1 cellular context compared by ENCODE assay signal in the genomic region with DNA sequence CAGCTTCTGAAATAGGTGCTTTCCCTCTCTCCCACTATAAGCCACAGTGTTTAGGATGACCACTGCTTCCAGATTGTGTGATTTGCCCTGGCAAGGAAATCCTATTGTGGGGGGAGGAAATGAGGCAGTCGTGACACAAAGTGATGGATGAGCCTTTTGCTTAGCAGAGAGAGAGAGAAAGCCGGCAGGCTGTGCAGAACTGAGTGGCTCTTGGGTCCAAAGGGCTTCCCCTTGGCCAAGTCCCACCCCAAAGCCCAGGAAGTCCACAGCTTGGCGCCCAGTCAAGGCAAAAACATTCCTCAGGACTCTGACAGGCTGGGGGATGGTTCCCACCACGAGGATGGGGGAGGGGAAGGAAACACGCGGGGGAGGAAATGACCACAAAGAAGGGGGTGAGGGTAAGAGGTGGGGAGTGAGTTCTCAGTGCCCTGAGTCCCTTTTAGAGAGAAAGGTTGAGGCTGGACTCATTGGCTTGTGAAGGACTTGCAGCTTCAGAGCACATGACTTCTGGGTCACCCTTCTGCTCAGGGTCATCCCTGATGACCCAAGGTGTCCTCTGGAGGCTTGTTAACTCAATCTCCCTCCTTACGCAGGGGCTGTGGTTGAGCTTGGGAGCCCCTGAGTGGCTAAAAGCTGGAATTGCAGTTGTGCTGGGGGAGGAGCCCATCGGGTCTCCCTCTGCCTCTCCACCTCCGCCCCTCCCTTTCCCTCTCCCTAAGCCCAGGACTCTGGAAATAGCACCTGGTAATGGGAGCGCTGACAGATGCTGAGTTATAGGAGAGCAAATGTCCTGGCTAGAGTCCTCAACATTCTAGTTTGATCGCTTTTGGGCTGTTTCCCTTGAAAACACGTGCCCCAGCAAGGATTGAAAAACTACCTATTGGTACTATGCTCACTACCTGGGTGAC.
TF ChIP-seq lines count a peak whose summit lies in the region.

No MANE protein-coding gene starts in this region.

TF ChIP-seq in K562, 482 proteins besides CTCF, POLR2A, EP300 and RAD21 (continued from another document and continues in another):
- no peak for TF ChIP-seq TAF1 (IDR thresholded peaks at IDR 0.05; ENCODE audit: control insufficient read depth, extremely low read depth, insufficient read depth, low read length, severe bottlenecking)
- TF ChIP-seq RUNX1 (IDR thresholded peaks at IDR 0.05; ENCODE audit: low read depth) = no peak
- peak; percentile 87; the same call in 1 of the 2 replicates for TF ChIP-seq MTA3 (IDR thresholded peaks at IDR 0.05; ENCODE audit: borderline replicate concordance)
- TF ChIP-seq MEIS2 (IDR thresholded peaks at IDR 0.05; ENCODE audit: partially characterized antibody) = peak; percentile 96
- TF ChIP-seq NFRKB (IDR thresholded peaks at IDR 0.05; ENCODE audit: low read depth) = peak; percentile 82; the same call in 1 of the 2 replicates
- TF ChIP-seq SMAD4 (CRISPR knock-in tag; conservative IDR thresholded peaks at IDR 0.05) = peak; percentile 66; the same call in 1 of the 2 replicates
- no peak for TF ChIP-seq SRSF3 (IDR thresholded peaks at IDR 0.05; ENCODE audit: insufficient read depth, low read length)
- TF ChIP-seq ERF (CRISPR knock-in tag; IDR thresholded peaks at IDR 0.05) = no peak
- no peak for TF ChIP-seq STAT6 (CRISPR knock-in tag; IDR thresholded peaks at IDR 0.05)
- no peak for TF ChIP-seq FOXP4 (CRISPR knock-in tag; IDR thresholded peaks at IDR 0.05; ENCODE audit: borderline replicate concordance)
- no peak for TF ChIP-seq ZNF253 (CRISPR knock-in tag; conservative IDR thresholded peaks at IDR 0.05)
- TF ChIP-seq CCAR2 (IDR thresholded peaks at IDR 0.05; ENCODE audit: low read depth, low read length) = no peak
- TF ChIP-seq HNRNPL (IDR thresholded peaks at IDR 0.05; ENCODE audit: low read depth, low read length) = no peak
- TF ChIP-seq, protein P1, sequence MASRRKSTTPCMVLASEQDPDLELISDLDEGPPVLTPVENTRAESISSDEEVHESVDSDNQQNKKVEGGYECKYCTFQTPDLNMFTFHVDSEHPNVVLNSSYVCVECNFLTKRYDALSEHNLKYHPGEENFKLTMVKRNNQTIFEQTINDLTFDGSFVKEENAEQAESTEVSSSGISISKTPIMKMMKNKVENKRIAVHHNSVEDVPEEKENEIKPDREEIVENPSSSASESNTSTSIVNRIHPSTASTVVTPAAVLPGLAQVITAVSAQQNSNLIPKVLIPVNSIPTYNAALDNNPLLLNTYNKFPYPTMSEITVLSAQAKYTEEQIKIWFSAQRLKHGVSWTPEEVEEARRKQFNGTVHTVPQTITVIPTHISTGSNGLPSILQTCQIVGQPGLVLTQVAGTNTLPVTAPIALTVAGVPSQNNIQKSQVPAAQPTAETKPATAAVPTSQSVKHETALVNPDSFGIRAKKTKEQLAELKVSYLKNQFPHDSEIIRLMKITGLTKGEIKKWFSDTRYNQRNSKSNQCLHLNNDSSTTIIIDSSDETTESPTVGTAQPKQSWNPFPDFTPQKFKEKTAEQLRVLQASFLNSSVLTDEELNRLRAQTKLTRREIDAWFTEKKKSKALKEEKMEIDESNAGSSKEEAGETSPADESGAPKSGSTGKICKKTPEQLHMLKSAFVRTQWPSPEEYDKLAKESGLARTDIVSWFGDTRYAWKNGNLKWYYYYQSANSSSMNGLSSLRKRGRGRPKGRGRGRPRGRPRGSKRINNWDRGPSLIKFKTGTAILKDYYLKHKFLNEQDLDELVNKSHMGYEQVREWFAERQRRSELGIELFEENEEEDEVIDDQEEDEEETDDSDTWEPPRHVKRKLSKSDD (conservative IDR thresholded peaks at IDR 0.05; ENCODE audit: low read length) = no peak
- TF ChIP-seq, protein P2, sequence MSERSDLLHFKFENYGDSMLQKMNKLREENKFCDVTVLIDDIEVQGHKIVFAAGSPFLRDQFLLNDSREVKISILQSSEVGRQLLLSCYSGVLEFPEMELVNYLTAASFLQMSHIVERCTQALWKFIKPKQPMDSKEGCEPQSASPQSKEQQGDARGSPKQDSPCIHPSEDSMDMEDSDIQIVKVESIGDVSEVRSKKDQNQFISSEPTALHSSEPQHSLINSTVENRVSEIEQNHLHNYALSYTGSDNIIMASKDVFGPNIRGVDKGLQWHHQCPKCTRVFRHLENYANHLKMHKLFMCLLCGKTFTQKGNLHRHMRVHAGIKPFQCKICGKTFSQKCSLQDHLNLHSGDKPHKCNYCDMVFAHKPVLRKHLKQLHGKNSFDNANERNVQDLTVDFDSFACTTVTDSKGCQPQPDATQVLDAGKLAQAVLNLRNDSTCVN (CRISPR knock-in tag; IDR thresholded peaks at IDR 0.05) = peak; percentile 5; the same call in 1 of the 2 replicates
- TF ChIP-seq TAF7 (tag; IDR thresholded peaks at IDR 0.05) = no peak
- TF ChIP-seq, protein P3, sequence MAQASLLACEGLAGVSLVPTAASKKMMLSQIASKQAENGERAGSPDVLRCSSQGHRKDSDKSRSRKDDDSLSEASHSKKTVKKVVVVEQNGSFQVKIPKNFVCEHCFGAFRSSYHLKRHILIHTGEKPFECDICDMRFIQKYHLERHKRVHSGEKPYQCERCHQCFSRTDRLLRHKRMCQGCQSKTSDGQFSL (CRISPR knock-in tag; IDR thresholded peaks at IDR 0.05) = no peak
- TF ChIP-seq, protein P3 (tag; IDR thresholded peaks at IDR 0.05) = no peak
- TF ChIP-seq, protein P4, sequence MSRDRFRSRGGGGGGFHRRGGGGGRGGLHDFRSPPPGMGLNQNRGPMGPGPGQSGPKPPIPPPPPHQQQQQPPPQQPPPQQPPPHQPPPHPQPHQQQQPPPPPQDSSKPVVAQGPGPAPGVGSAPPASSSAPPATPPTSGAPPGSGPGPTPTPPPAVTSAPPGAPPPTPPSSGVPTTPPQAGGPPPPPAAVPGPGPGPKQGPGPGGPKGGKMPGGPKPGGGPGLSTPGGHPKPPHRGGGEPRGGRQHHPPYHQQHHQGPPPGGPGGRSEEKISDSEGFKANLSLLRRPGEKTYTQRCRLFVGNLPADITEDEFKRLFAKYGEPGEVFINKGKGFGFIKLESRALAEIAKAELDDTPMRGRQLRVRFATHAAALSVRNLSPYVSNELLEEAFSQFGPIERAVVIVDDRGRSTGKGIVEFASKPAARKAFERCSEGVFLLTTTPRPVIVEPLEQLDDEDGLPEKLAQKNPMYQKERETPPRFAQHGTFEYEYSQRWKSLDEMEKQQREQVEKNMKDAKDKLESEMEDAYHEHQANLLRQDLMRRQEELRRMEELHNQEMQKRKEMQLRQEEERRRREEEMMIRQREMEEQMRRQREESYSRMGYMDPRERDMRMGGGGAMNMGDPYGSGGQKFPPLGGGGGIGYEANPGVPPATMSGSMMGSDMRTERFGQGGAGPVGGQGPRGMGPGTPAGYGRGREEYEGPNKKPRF (IDR thresholded peaks at IDR 0.05; ENCODE audit: low read depth, low read length) = no peak
- TF ChIP-seq, protein P5, sequence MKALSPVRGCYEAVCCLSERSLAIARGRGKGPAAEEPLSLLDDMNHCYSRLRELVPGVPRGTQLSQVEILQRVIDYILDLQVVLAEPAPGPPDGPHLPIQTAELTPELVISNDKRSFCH (CRISPR knock-in tag; IDR thresholded peaks at IDR 0.05) = no peak
- TF ChIP-seq, protein P5 (tag; IDR thresholded peaks at IDR 0.05) = 0 out of 2 replicates have a peak, but pooled peaks have one; percentile 27
- TF ChIP-seq BDP1 (IDR thresholded peaks at IDR 0.05; ENCODE audit: insufficient read depth, insufficient read length) = no peak
- TF ChIP-seq, protein P6, sequence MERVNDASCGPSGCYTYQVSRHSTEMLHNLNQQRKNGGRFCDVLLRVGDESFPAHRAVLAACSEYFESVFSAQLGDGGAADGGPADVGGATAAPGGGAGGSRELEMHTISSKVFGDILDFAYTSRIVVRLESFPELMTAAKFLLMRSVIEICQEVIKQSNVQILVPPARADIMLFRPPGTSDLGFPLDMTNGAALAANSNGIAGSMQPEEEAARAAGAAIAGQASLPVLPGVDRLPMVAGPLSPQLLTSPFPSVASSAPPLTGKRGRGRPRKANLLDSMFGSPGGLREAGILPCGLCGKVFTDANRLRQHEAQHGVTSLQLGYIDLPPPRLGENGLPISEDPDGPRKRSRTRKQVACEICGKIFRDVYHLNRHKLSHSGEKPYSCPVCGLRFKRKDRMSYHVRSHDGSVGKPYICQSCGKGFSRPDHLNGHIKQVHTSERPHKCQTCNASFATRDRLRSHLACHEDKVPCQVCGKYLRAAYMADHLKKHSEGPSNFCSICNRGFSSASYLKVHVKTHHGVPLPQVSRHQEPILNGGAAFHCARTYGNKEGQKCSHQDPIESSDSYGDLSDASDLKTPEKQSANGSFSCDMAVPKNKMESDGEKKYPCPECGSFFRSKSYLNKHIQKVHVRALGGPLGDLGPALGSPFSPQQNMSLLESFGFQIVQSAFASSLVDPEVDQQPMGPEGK (CRISPR knock-in tag; IDR thresholded peaks at IDR 0.05; ENCODE audit: borderline replicate concordance) = no peak
- 0 out of 2 replicates have a peak, but pooled peaks have one; percentile 24 for TF ChIP-seq ZNF41 (CRISPR knock-in tag; conservative IDR thresholded peaks at IDR 0.05)
- TF ChIP-seq PCBP1 (IDR thresholded peaks at IDR 0.05; ENCODE audit: low read depth, low read length, poor library complexity, severe bottlenecking) = no peak
- 0 out of 2 replicates have a peak, but pooled peaks have one; percentile 11 for TF ChIP-seq E2F3 (CRISPR knock-in tag; IDR thresholded peaks at IDR 0.05)
- no peak for TF ChIP-seq ZNF277 (CRISPR knock-in tag; IDR thresholded peaks at IDR 0.05; ENCODE audit: borderline replicate concordance)
- TF ChIP-seq GABPB2 (CRISPR knock-in tag; conservative IDR thresholded peaks at IDR 0.05) = no peak
